Comparison of ENCODE assay signal across 11 cellular contexts in genomic region chr16:85171809-85172464, GRCh38. TPM values are rescaled to one million over a fixed set of nuclear protein-coding genes. Genes with fewer than 3 reads are reported as not detected.
DNase-seq lines count a peak whose midpoint lies in the region; ATAC-seq and TF ChIP-seq lines count a peak whose summit lies in the region.
"Had no signal": no experiment of that assay in that cellular context is flagged by ENCODE, and none has a peak within 500 bp of the region (broad histone marks: within the 10 kb centered on the region; RNA-seq: fewer than 3 reads in every experiment).

No MANE protein-coding gene starts in this region.

- POLR2A ChIA-PET in A673 (lab: Charles Lee; ENCODE audit: low non-redundant PET) = no interaction called here
- POLR2A ChIA-PET in CD8-positive, alpha-beta T cell (lab: Charles Lee) = no interaction called here

- DNase-seq in A673 (ENCODE audit: low spot score) (no peak), NOMO-1 (lab: John Stamatoyannopoulos, UW; ENCODE audit: unreplicated experiment in 2 of 2) (peak; percentile 23 to 42), dermis microvascular lymphatic vessel endothelial cell (ENCODE audit: low read depth in 2 of 2) (peak; percentile 93 to 96), SKM-1 (lab: John Stamatoyannopoulos, UW; ENCODE audit: unreplicated experiment) (no peak), NCI-H146 (lab: John Stamatoyannopoulos, UW) (no peak)
- no peak for DNase-seq in activated naive CD4-positive, alpha-beta T cell treated with anti-CD3 and anti-CD28 coated beads, Interleukin-2, amount 50 U/mL, for 72 hours (ENCODE audit: low spot score in 2 of 2)
- DNase-seq in CD8-positive, alpha-beta T cell = no peak
- DNase-seq: activated CD8-positive, alpha-beta memory T cell treated with anti-CD3 and anti-CD28 coated beads, Interleukin-2, amount 50 U/mL, for 48 hours; foreskin keratinocyte; NK-92 treated with Interleukin-12 subunit alpha and Interleukin-12 subunit beta, amount 100 ng/mL, for 24 hours had no signal

- H3K36me3 ChIP-seq in A673 (ENCODE audit: insufficient read depth, low read length, poor library complexity, severe bottlenecking) (no peaks in the 10 kb centered on the region), mucosa of rectum (ENCODE audit: control insufficient read depth in 2 of 2, insufficient read depth in 2 of 2, low read length in 2 of 2) (no peaks in the 10 kb centered on the region)
- H3K36me3 ChIP-seq in CD8-positive, alpha-beta T cell (ENCODE audit: insufficient read depth, low read length) = no peaks in the 10 kb centered on the region

- no peaks in the 10 kb centered on the region for H3K4me1 Mint-ChIP-seq in CD8-positive, alpha-beta T cell (ENCODE audit: low read depth)

- H3K4me3 Mint-ChIP-seq in CD8-positive, alpha-beta T cell = no peak overlapping the region

- no peak overlapping the region for H3K27ac Mint-ChIP-seq in activated naive CD4-positive, alpha-beta T cell treated with anti-CD3 and anti-CD28 coated beads, Interleukin-2, amount 50 U/mL, for 72 hours
- no peak overlapping the region for H3K27ac Mint-ChIP-seq in CD8-positive, alpha-beta T cell

- peaks cover 37% of the 10 kb centered on the region for H3K27me3 Mint-ChIP-seq in CD8-positive, alpha-beta T cell (ENCODE audit: low read depth)

- TF ChIP-seq CTCF in A673 (conservative IDR thresholded peaks at IDR 0.05; ENCODE audit: low read depth, low read length) = no peak
- no peak for TF ChIP-seq CTCF in CD8-positive, alpha-beta T cell (IDR thresholded peaks at IDR 0.05)

- CTCF ChIA-PET in A673 (lab: Charles Lee) = no interaction called here
- CTCF ChIA-PET in CD8-positive, alpha-beta T cell (lab: Charles Lee) = interaction anchor here (0.7 kb wide), 1 partner anchor 81 kb away, joined by 3 read pairs; no protein-coding TSS in a partner anchor

- no TSS peak for BruUV-seq in A673 (replicated peaks; lab: Mats Ljungman, UMichigan)

- peaks cover 70% of the 10 kb centered on the region for H3K4me1 ChIP-seq in A673 (ENCODE audit: insufficient read depth, low read length, poor library complexity, severe bottlenecking)
- H3K4me1 ChIP-seq in mucosa of rectum (ENCODE audit: control insufficient read depth in 2 of 2, insufficient read depth in 2 of 2, low read length in 2 of 2) = peaks cover 2 to 17% of the 10 kb centered on the region in 2 donors
- no peaks in the 10 kb centered on the region for H3K4me1 ChIP-seq in CD8-positive, alpha-beta T cell (ENCODE audit: insufficient read depth, low read length)

- intact Hi-C loops in A673 (cut with micrococcal nuclease; ENCODE audit: unreplicated experiment) = loop anchor here (5.0 kb wide), 2 partner anchors 50 to 65 kb away; no protein-coding TSS in a partner anchor
- intact Hi-C loops in CD8-positive, alpha-beta T cell (cut with DNase I, micrococcal nuclease) = no loop called here

- H3K27me3 ChIP-seq in A673 (replicated peaks; ENCODE audit: insufficient read depth, low read depth, low read length, poor library complexity) (no peaks in the 10 kb centered on the region), mucosa of rectum (ENCODE audit: control insufficient read depth in 2 of 2, insufficient read depth in 2 of 2, low read length in 2 of 2) (peaks cover 17 to 35% of the 10 kb centered on the region in 2 donors)
- H3K27me3 ChIP-seq in CD8-positive, alpha-beta T cell (ENCODE audit: insufficient read depth, low read length) = peaks cover 15% of the 10 kb centered on the region

- no peaks in the 10 kb centered on the region for H3K36me3 Mint-ChIP-seq in activated naive CD4-positive, alpha-beta T cell treated with anti-CD3 and anti-CD28 coated beads, Interleukin-2, amount 50 U/mL, for 72 hours
- H3K36me3 Mint-ChIP-seq in CD8-positive, alpha-beta T cell = no peaks in the 10 kb centered on the region

- H3K9me3 Mint-ChIP-seq in activated naive CD4-positive, alpha-beta T cell treated with anti-CD3 and anti-CD28 coated beads, Interleukin-2, amount 50 U/mL, for 72 hours = no peaks in the 10 kb centered on the region
- H3K9me3 Mint-ChIP-seq in CD8-positive, alpha-beta T cell = no peaks in the 10 kb centered on the region

- H3K4me3 ChIP-seq in A673 (ENCODE audit: low read depth, low read length, poor library complexity, severe bottlenecking) = peak overlapping the region; percentile 53
- peak overlapping the region; percentile 44 to 56 for H3K4me3 ChIP-seq in mucosa of rectum (ENCODE audit: low read length in 2 of 2)
- H3K4me3 ChIP-seq in CD8-positive, alpha-beta T cell (ENCODE audit: low read depth, low read length) = no peak overlapping the region

- ATAC-seq in activated naive CD4-positive, alpha-beta T cell treated with anti-CD3 and anti-CD28 coated beads, Interleukin-2, amount 50 U/mL, for 72 hours = no peak
- ATAC-seq in CD8-positive, alpha-beta T cell = no peak
- ATAC-seq: foreskin keratinocyte had no signal

- H3K9me3 ChIP-seq in A673 (ENCODE audit: low read depth, low read length, poor library complexity, severe bottlenecking) (no peaks in the 10 kb centered on the region), mucosa of rectum (ENCODE audit: control insufficient read depth in 2 of 2, low read length in 2 of 2) (no peaks in the 10 kb centered on the region)
- H3K9me3 ChIP-seq in CD8-positive, alpha-beta T cell (ENCODE audit: low read length) = no peaks in the 10 kb centered on the region

- H3K27ac ChIP-seq in A673 (ENCODE audit: low read depth, low read length, poor library complexity, severe bottlenecking) (peak overlapping the region; percentile 80), mucosa of rectum (ENCODE audit: low read depth in 2 of 2, low read length in 2 of 2) (no peak overlapping the region)
- no peak overlapping the region for H3K27ac ChIP-seq in CD8-positive, alpha-beta T cell (ENCODE audit: low read depth, low read length)
- H3K27ac ChIP-seq: foreskin keratinocyte had no signal

- no peak overlapping the region for H3K9ac ChIP-seq in mucosa of rectum (ENCODE audit: low read depth in 1 of 2, low read length in 2 of 2)

RNA-seq across cellular contexts. Expression of gene CIBAR2, which starts 59.7 kb away (rescaled TPM):
- not detected in 2 replicates for total RNA-seq in A673 (2021)
- not detected in 2 replicates for total RNA-seq in dermis microvascular lymphatic vessel endothelial cell
- total RNA-seq in activated naive CD4-positive, alpha-beta T cell treated with anti-CD3 and anti-CD28 coated beads, Interleukin-2, amount 50 U/mL, for 72 hours = not detected
- not detected for total RNA-seq in CD8-positive, alpha-beta T cell
- total RNA-seq: foreskin keratinocyte had no signal

Comparison
In these comparisons a context has a peak if more than half of its experiments do, and no peak if none do; other contexts are left out.
1. DNase-seq: peak in NOMO-1 (2 of 2) and dermis microvascular lymphatic vessel endothelial cell (2 of 2); none in A673 (single experiment), SKM-1 (single experiment), NCI-H146 (single experiment), activated naive CD4-positive, alpha-beta T cell treated with anti-CD3 and anti-CD28 coated beads, Interleukin-2, amount 50 U/mL, for 72 hours (0 of 2) and CD8-positive, alpha-beta T cell (0 of 7).